22 cellular contexts compared by ENCODE assay signal in genomic region chr1:39061951-39062350, GRCh38.
"Had no signal": no experiment of that assay in that cellular context is flagged by ENCODE, and none has a peak within 500 bp of the region (broad histone marks: within the 10 kb centered on the region; RNA-seq: fewer than 3 reads in every experiment).

No MANE protein-coding gene starts in this region.

- H3K27ac ChIP-seq: gastroesophageal sphincter, prostate gland, skin epidermis, tibial nerve, uterus had no signal

- H3K27me3 ChIP-seq: gastroesophageal sphincter, tibial nerve, uterus had no signal

- H3K4me3 ChIP-seq: gastroesophageal sphincter, lung, prostate gland, skin epidermis, tibial nerve, uterus had no signal

- H3K36me3 ChIP-seq: gastroesophageal sphincter, prostate gland, uterus had no signal

- FAIRE-seq: endometrium, islet of Langerhans had no signal

- DNase-seq: activated CD4-positive, alpha-beta T cell treated with anti-CD3 and anti-CD28 coated beads, Interleukin-2, amount 10 ng/mL, durations not matched to agents 24 days and 14 days; activated CD4-positive, CD25-positive, alpha-beta regulatory T cell; activated CD8-positive, alpha-beta memory T cell treated with anti-CD3 and anti-CD28 coated beads, Interleukin-2, amount 50 U/mL, for 48 hours; activated gamma-delta T cell treated with Interleukin-2 at 50 U/mL for 16 hours; activated naive CD8-positive, alpha-beta T cell treated with anti-CD3 and anti-CD28 coated beads for 36 hours; activated T-cell treated with anti-CD3 and anti-CD28 coated beads, Interleukin-2, amount 50 U/mL, for 72 hours; anterior cingulate cortex; cerebellar nuclear complex; left colon; right cardiac atrium; stimulated activated CD4-positive, alpha-beta T cell treated with anti-CD3 and anti-CD28 coated beads, Interleukin-15, amount 100 ng/mL, for 24 hours; stimulated activated CD4-positive, alpha-beta T cell treated with anti-CD3 and anti-CD28 coated beads, Interleukin-4, amount 100 ng/mL, for 1 hour; stimulated activated naive CD4-positive, alpha-beta T cell; uterus had no signal

- H3K4me1 ChIP-seq: gastroesophageal sphincter, tibial nerve, uterus had no signal

- ATAC-seq: activated T-cell treated with anti-CD3 and anti-CD28 coated beads, Interleukin-2, amount 50 U/mL, for 72 hours; esophagus mucosa; gastroesophageal sphincter; left colon; right cardiac atrium had no signal

- H3K9me3 ChIP-seq: gastroesophageal sphincter, prostate gland, tibial nerve, uterus had no signal
